In genomic region chr16:19003935-19004334, GRCh38 we compare ENCODE assay signal across 22 cellular contexts. TPM values are rescaled to one million over a fixed set of nuclear protein-coding genes. Genes with fewer than 3 reads are reported as not detected.
"Had no signal": no experiment of that assay in that cellular context is flagged by ENCODE, and none has a peak within 500 bp of the region (broad histone marks: within the 10 kb centered on the region; RNA-seq: fewer than 3 reads in every experiment).

No MANE protein-coding gene starts in this region.

- H3K27ac ChIP-seq: body of pancreas, colonic mucosa, lower lobe of right lung, tibial artery had no signal

- H3K4me3 ChIP-seq: body of pancreas, colonic mucosa, lower lobe of right lung, tibial artery had no signal

- H3K36me3 Mint-ChIP-seq: activated CD8-positive, alpha-beta memory T cell treated with anti-CD3 and anti-CD28 coated beads, Interleukin-2, amount 10 ng/mL, durations not matched to agents 7 days and 5 days; activated naive CD8-positive, alpha-beta T cell treated with anti-CD3 and anti-CD28 coated beads, Interleukin-2, amount 10 ng/mL, durations not matched to agents 7 days and 5 days; natural killer cell; T-cell had no signal

- H3K27me3 ChIP-seq: body of pancreas, colonic mucosa, tibial artery had no signal

- DNase-seq: activated B cell treated with CpG ODN at 0.5 μM for 24 hours; activated CD4-positive, alpha-beta memory T cell treated with anti-CD3 and anti-CD28 coated beads, Interleukin-2, amount 10 ng/mL, durations not matched to agents 7 days and 5 days; activated CD4-positive, alpha-beta T cell treated with anti-CD3 and anti-CD28 coated beads for 48 hours; activated CD8-positive, alpha-beta memory T cell treated with anti-CD3 and anti-CD28 coated beads, Interleukin-2, amount 10 ng/mL, durations not matched to agents 7 days and 5 days; activated naive CD4-positive, alpha-beta T cell treated with Interleukin-2 at 50 U/mL for 16 hours; activated naive CD8-positive, alpha-beta T cell treated with anti-CD3 and anti-CD28 coated beads, Interleukin-2, amount 10 ng/mL, durations not matched to agents 7 days and 5 days; amygdala; body of pancreas; central memory CD4-positive, alpha-beta T cell; colonic mucosa; hippocampal formation; left colon; lower lobe of right lung; natural killer cell; posterior cingulate gyrus; stimulated activated CD4-positive, alpha-beta T cell treated with anti-CD3 and anti-CD28 coated beads, Interleukin-12 subunit alpha, Interleukin-12 subunit beta, amount 100 ng/mL, for 4 hours; stimulated activated CD4-positive, alpha-beta T cell treated with anti-CD3 and anti-CD28 coated beads, Interleukin-1b, Interleukin-23, amount 100 ng/mL, for 48 hours; stimulated activated CD8-positive, alpha-beta memory T cell treated with anti-CD3 and anti-CD28 coated beads, Interleukin-4, amount 100 ng/mL, for 48 hours; stimulated activated naive CD4-positive, alpha-beta T cell treated with Interleukin-2 at 50 U/mL for 16 hours; T-cell; tibial artery had no signal

- H3K36me3 ChIP-seq: colonic mucosa, lower lobe of right lung, tibial artery had no signal

- H3K9me3 Mint-ChIP-seq: activated B cell treated with CpG ODN at 0.5 μM for 24 hours; activated CD4-positive, alpha-beta memory T cell treated with anti-CD3 and anti-CD28 coated beads, Interleukin-2, amount 10 ng/mL, durations not matched to agents 7 days and 5 days; activated naive CD8-positive, alpha-beta T cell treated with anti-CD3 and anti-CD28 coated beads, Interleukin-2, amount 10 ng/mL, durations not matched to agents 7 days and 5 days; natural killer cell had no signal

- H3K4me1 Mint-ChIP-seq: activated B cell treated with CpG ODN at 0.5 μM for 24 hours; activated CD8-positive, alpha-beta memory T cell treated with anti-CD3 and anti-CD28 coated beads, Interleukin-2, amount 10 ng/mL, durations not matched to agents 7 days and 5 days; T-cell had no signal

- H3K27ac Mint-ChIP-seq: activated B cell treated with CpG ODN at 0.5 μM for 24 hours; activated CD4-positive, alpha-beta memory T cell treated with anti-CD3 and anti-CD28 coated beads, Interleukin-2, amount 10 ng/mL, durations not matched to agents 7 days and 5 days; activated CD8-positive, alpha-beta memory T cell treated with anti-CD3 and anti-CD28 coated beads, Interleukin-2, amount 10 ng/mL, durations not matched to agents 7 days and 5 days; activated naive CD8-positive, alpha-beta T cell treated with anti-CD3 and anti-CD28 coated beads, Interleukin-2, amount 10 ng/mL, durations not matched to agents 7 days and 5 days; natural killer cell; T-cell had no signal

- H3K4me1 ChIP-seq: colonic mucosa had no signal

- H3K9me3 ChIP-seq: body of pancreas, colonic mucosa, lower lobe of right lung, tibial artery had no signal

- H3K4me3 Mint-ChIP-seq: activated B cell treated with CpG ODN at 0.5 μM for 24 hours; activated CD4-positive, alpha-beta memory T cell treated with anti-CD3 and anti-CD28 coated beads, Interleukin-2, amount 10 ng/mL, durations not matched to agents 7 days and 5 days; activated CD8-positive, alpha-beta memory T cell treated with anti-CD3 and anti-CD28 coated beads, Interleukin-2, amount 10 ng/mL, durations not matched to agents 7 days and 5 days; activated naive CD8-positive, alpha-beta T cell treated with anti-CD3 and anti-CD28 coated beads, Interleukin-2, amount 10 ng/mL, durations not matched to agents 7 days and 5 days; natural killer cell; T-cell had no signal

- ATAC-seq: activated CD8-positive, alpha-beta memory T cell treated with anti-CD3 and anti-CD28 coated beads, Interleukin-2, amount 10 ng/mL, durations not matched to agents 7 days and 5 days; body of pancreas; esophagus mucosa; left colon; lower lobe of right lung; natural killer cell; T-cell had no signal

- H3K27me3 Mint-ChIP-seq: activated CD4-positive, alpha-beta memory T cell treated with anti-CD3 and anti-CD28 coated beads, Interleukin-2, amount 10 ng/mL, durations not matched to agents 7 days and 5 days; activated CD8-positive, alpha-beta memory T cell treated with anti-CD3 and anti-CD28 coated beads, Interleukin-2, amount 10 ng/mL, durations not matched to agents 7 days and 5 days; activated naive CD8-positive, alpha-beta T cell treated with anti-CD3 and anti-CD28 coated beads, Interleukin-2, amount 10 ng/mL, durations not matched to agents 7 days and 5 days had no signal

RNA-seq across cellular contexts. Expression of gene TMC7, which starts 20.2 kb away (rescaled TPM):
- total RNA-seq: activated B cell treated with CpG ODN at 0.5 μM for 24 hours; activated CD4-positive, alpha-beta memory T cell treated with anti-CD3 and anti-CD28 coated beads, Interleukin-2, amount 10 ng/mL, durations not matched to agents 7 days and 5 days; activated CD8-positive, alpha-beta memory T cell treated with anti-CD3 and anti-CD28 coated beads, Interleukin-2, amount 10 ng/mL, durations not matched to agents 7 days and 5 days; activated naive CD8-positive, alpha-beta T cell treated with anti-CD3 and anti-CD28 coated beads, Interleukin-2, amount 10 ng/mL, durations not matched to agents 7 days and 5 days; natural killer cell had no signal
